28 cellular contexts compared by ENCODE assay signal in genomic region chr6:129785081-129785755, GRCh38.
DNase-seq lines count a peak whose midpoint lies in the region; ATAC-seq, FAIRE-seq and TF ChIP-seq lines count a peak whose summit lies in the region.
"Had no signal": no experiment of that assay in that cellular context is flagged by ENCODE, and none has a peak within 500 bp of the region (broad histone marks: within the 10 kb centered on the region; RNA-seq: fewer than 3 reads in every experiment).

No MANE protein-coding gene starts in this region.

- H3K4me3 Mint-ChIP-seq in naive thymus-derived CD4-positive, alpha-beta T cell: no peak overlapping the region
- H3K4me3 Mint-ChIP-seq: CD4-positive, alpha-beta memory T cell; neural progenitor cell; T-helper 1 cell treated with Interleukin-12 subunit alpha and Interleukin-12 subunit beta and Interleukin-4 antibody, amounts not matched to agents 30 μg/mL and 1 μg/mL, for 36 hours had no signal

- H3K9me3 ChIP-seq in IMR-90 (ENCODE audit: control insufficient read depth, insufficient read depth, low read length) (no peaks in the 10 kb centered on the region), K562 (replicated peaks; ENCODE audit: control insufficient read depth, insufficient read depth, low read depth, low read length) (no peaks in the 10 kb centered on the region)
- H3K9me3 ChIP-seq in naive thymus-derived CD4-positive, alpha-beta T cell (ENCODE audit: control insufficient read depth in 2 of 3, low read length in 3 of 3): no peaks in the 10 kb centered on the region
- H3K9me3 ChIP-seq: esophagus muscularis mucosa, heart right ventricle, psoas muscle, tibial artery had no signal

- BruUV-seq in IMR-90 (replicated peaks; lab: Mats Ljungman, UMichigan) (no TSS peak), K562 (replicated peaks; lab: Mats Ljungman, UMichigan) (no TSS peak)

- 0 out of 2 replicates have a peak, but pooled peaks cover 3% of the 10 kb centered on the region for H3K9me1 ChIP-seq in IMR-90 (ENCODE audit: insufficient read depth, low read length)
- no peaks in the 10 kb centered on the region for H3K9me1 ChIP-seq in K562 (ENCODE audit: control insufficient read depth, insufficient read depth, low read length)

- H3K4me1 Mint-ChIP-seq in naive thymus-derived CD4-positive, alpha-beta T cell: no peaks in the 10 kb centered on the region
- H3K4me1 Mint-ChIP-seq: CD4-positive, alpha-beta memory T cell; neural progenitor cell had no signal

- TF ChIP-seq POLR2A in IMR-90 (IDR thresholded peaks at IDR 0.05; ENCODE audit: low read depth, low read length): no peak
- TF ChIP-seq POLR2A in K562 (conservative IDR thresholded peaks at IDR 0.05): no peak

- no peak overlapping the region for H2BK15ac ChIP-seq in IMR-90 (ENCODE audit: low read depth, low read length)

- FAIRE-seq in K562 (lab: Jason Lieb, UNC): no peak
- FAIRE-seq: H54, small intestine had no signal

- H3K4me2 ChIP-seq in IMR-90 (ENCODE audit: low read depth, low read length): no peak overlapping the region
- no peak overlapping the region for H3K4me2 ChIP-seq in K562 (ENCODE audit: insufficient read depth, low read length)
- H3K4me2 ChIP-seq: neural progenitor cell, PC-9 had no signal

- H3K4me3 ChIP-seq in IMR-90 (ENCODE audit: insufficient read depth, low read depth, low read length) (no peak overlapping the region), K562 (no peak overlapping the region)
- H3K4me3 ChIP-seq in naive thymus-derived CD4-positive, alpha-beta T cell (ENCODE audit: low read length): no peak overlapping the region
- H3K4me3 ChIP-seq: esophagus muscularis mucosa, heart right ventricle, left ventricle myocardium inferior, neural progenitor cell, PC-9, psoas muscle, tibial artery had no signal

- TF ChIP-seq RAD21 in IMR-90 (IDR thresholded peaks at IDR 0.05; ENCODE audit: low read length): no peak
- TF ChIP-seq RAD21 in K562 (CRISPR knock-in tag; conservative IDR thresholded peaks at IDR 0.05 in 1 of 2, IDR thresholded peaks at IDR 0.05 in 1 of 2): no peak

- H3K27ac ChIP-seq in IMR-90 (ENCODE audit: insufficient read depth, low read length) (no peak overlapping the region), K562 (ENCODE audit: extremely low read depth, low read depth, low read length) (no peak overlapping the region)
- H3K27ac ChIP-seq in naive thymus-derived CD4-positive, alpha-beta T cell (ENCODE audit: low read depth, low read length): no peak overlapping the region
- H3K27ac ChIP-seq: esophagus muscularis mucosa, heart right ventricle, left ventricle myocardium inferior, neural progenitor cell, PC-9, psoas muscle, tibial artery, WERI-Rb-1 had no signal

- intact Hi-C loops in IMR-90 (cut with micrococcal nuclease) (no loop called here), K562 (cut with micrococcal nuclease) (no loop called here)
- intact Hi-C loops in naive thymus-derived CD4-positive, alpha-beta T cell (cut with micrococcal nuclease): no loop called here

- no peak overlapping the region for H2AK9ac ChIP-seq in IMR-90 (replicated peaks; ENCODE audit: low read depth, low read length, poor library complexity)

- WGBS in IMR-90 (ENCODE audit: extremely low coverage in 2 of 2, insufficient read length in 1 of 2), 2 experiments: 80% methylated on average over 1 of the region's 4 CpGs; no CpG with 5 or more reads in 1 of the 2 experiments
- WGBS in K562 (ENCODE audit: insufficient coverage, low coverage, missing lambda C conversion rate): 27% methylated on average over 4 of the region's 4 CpGs

- peak overlapping the region; percentile 6; the same call in 1 of the 2 replicates for H3K23ac ChIP-seq in IMR-90 (ENCODE audit: low read depth, low read length)

- peak overlapping the region; percentile 84; the same call in 1 of the 2 replicates for H4K91ac ChIP-seq in IMR-90 (ENCODE audit: insufficient read depth, low read depth, low read length)

- H2BK120ac ChIP-seq in IMR-90 (ENCODE audit: low read depth, low read length): peak overlapping the region; percentile 85; the same call in 1 of the 2 replicates

- TF ChIP-seq CTCF in IMR-90 (conservative IDR thresholded peaks at IDR 0.05; ENCODE audit: low read depth, low read length) (no peak), K562 (IDR thresholded peaks at IDR 0.05 in 2 of 3, conservative IDR thresholded peaks at IDR 0.05 in 1 of 3; ENCODE audit: insufficient read depth in 2 of 3, low read depth in 1 of 3, low read length in 3 of 3) (no peak)

- peaks cover 0 to 39% (median 6%) of the 10 kb centered on the region in 5 donors for H3K27me3 Mint-ChIP-seq in naive thymus-derived CD4-positive, alpha-beta T cell

- H3K36me3 ChIP-seq in IMR-90 (ENCODE audit: control insufficient read depth, insufficient read depth, low read length) (no peaks in the 10 kb centered on the region), K562 (ENCODE audit: control insufficient read depth, insufficient read depth, low read length) (no peaks in the 10 kb centered on the region)
- H3K36me3 ChIP-seq in naive thymus-derived CD4-positive, alpha-beta T cell (ENCODE audit: control insufficient read depth in 2 of 3, insufficient read depth in 3 of 3, low read length in 3 of 3): no peaks in the 10 kb centered on the region
- H3K36me3 ChIP-seq: esophagus muscularis mucosa, heart right ventricle, left ventricle myocardium inferior, neural progenitor cell, tibial artery, WERI-Rb-1 had no signal

- in situ Hi-C loops in IMR-90 (cut with MboI; ENCODE audit: low sequenced_read_pairs) (no loop called here), K562 (cut with MboI) (no loop called here)

- H4K5ac ChIP-seq in IMR-90 (ENCODE audit: low read depth, low read length): no peak overlapping the region

- no peaks in the 10 kb centered on the region for H3K79me1 ChIP-seq in IMR-90 (ENCODE audit: low read depth in 1 of 2, low read length in 2 of 2)

- DNase-seq in EH (ENCODE audit: low read depth) (peak; percentile 33), IMR-90 (peak; percentile 42), K562 (ENCODE audit: extremely low read depth in 1 of 4, low spot score in 3 of 4) (no peak), iris pigment epithelial cell (ENCODE audit: low read depth) (peak; percentile 45), ecto neural progenitor cell (ENCODE audit: low spot score) (no peak), SKM-1 (lab: John Stamatoyannopoulos, UW; ENCODE audit: unreplicated experiment) (no peak), NCI-H1694 (lab: John Stamatoyannopoulos, UW) (no peak)
- DNase-seq in naive thymus-derived CD4-positive, alpha-beta T cell: no peak
- DNase-seq: activated CD4-positive, alpha-beta T cell treated with anti-CD3 and anti-CD28 coated beads, Interleukin-2, amount 50 U/mL, for 4 hours; activated effector memory CD4-positive, alpha-beta T cell treated with anti-CD3 and anti-CD28 coated beads, Interleukin-2, amount 50 U/mL, for 16 hours; CD4-positive, alpha-beta memory T cell; central memory CD4-positive, alpha-beta T cell; heart right ventricle; left ventricle myocardium inferior; NCI-H2171 treated with DMSO at 0.1 percent for 48 hours; NCI-H748 treated with DMSO at 0.1 percent for 48 hours; PC-9; psoas muscle; SIG-M5; small intestine; stimulated activated CD4-positive, alpha-beta T cell treated with anti-CD3 and anti-CD28 coated beads, Interleukin-2, amount 100 ng/mL, for 48 hours; stimulated activated naive CD4-positive, alpha-beta T cell treated with Interleukin-2 at 50 U/mL for 16 hours; tibial artery; WERI-Rb-1 had no signal

- no peaks in the 10 kb centered on the region for H3K27me3 ChIP-seq in IMR-90 (ENCODE audit: control insufficient read depth, insufficient read depth, low read length)
- H3K27me3 ChIP-seq in K562 (ENCODE audit: control insufficient read depth in 2 of 2, insufficient read depth in 2 of 2, low read length in 2 of 2): no peaks in the 10 kb centered on the region
- no peaks in the 10 kb centered on the region for H3K27me3 ChIP-seq in naive thymus-derived CD4-positive, alpha-beta T cell (ENCODE audit: control insufficient read depth in 2 of 2, insufficient read depth in 2 of 2, low read length in 2 of 2)
- H3K27me3 ChIP-seq: esophagus muscularis mucosa, neural progenitor cell had no signal

- ATAC-seq in IMR-90 (ENCODE audit: low read depth): peak; percentile 46; the same call in 1 of the 2 replicates
- ATAC-seq in K562: no peak
- no peak for ATAC-seq in naive thymus-derived CD4-positive, alpha-beta T cell
- ATAC-seq: heart right ventricle, psoas muscle had no signal

- no peaks in the 10 kb centered on the region for H3K79me2 ChIP-seq in K562 (ENCODE audit: control insufficient read depth, insufficient read depth, low read length)

- H4K8ac ChIP-seq in IMR-90 (ENCODE audit: low read depth in 2 of 2, low read length in 2 of 2): peak overlapping the region; percentile 13 to 74; a peak in 3 of 4 replicates

- peak overlapping the region; percentile 80 for H2BK5ac ChIP-seq in IMR-90 (ENCODE audit: low read depth, low read length, poor library complexity, severe bottlenecking)

- H2AFZ ChIP-seq in IMR-90 (replicated peaks; ENCODE audit: low read length, poor library complexity) (no peak overlapping the region), K562 (ENCODE audit: low read depth, low read length) (peak overlapping the region; percentile 40; the same call in 1 of the 2 replicates)
- H2AFZ ChIP-seq: PC-9 had no signal

- H4K20me1 ChIP-seq in IMR-90 (ENCODE audit: insufficient read depth, low read length): no peaks in the 10 kb centered on the region
- H4K20me1 ChIP-seq in K562 (replicated peaks; ENCODE audit: control insufficient read depth, insufficient read depth, low read length): no peaks in the 10 kb centered on the region

- peak overlapping the region; percentile 75; the same call in 1 of the 2 replicates for H3K4ac ChIP-seq in IMR-90 (ENCODE audit: low read depth, low read length)

- H2BK20ac ChIP-seq in IMR-90 (ENCODE audit: low read depth, low read length): peak overlapping the region; percentile 87

- H3K36me3 Mint-ChIP-seq in naive thymus-derived CD4-positive, alpha-beta T cell: no peaks in the 10 kb centered on the region
- H3K36me3 Mint-ChIP-seq: CD4-positive, alpha-beta memory T cell; neural progenitor cell had no signal

- peaks cover 0 to 6% (median 0%) of the 10 kb centered on the region in 11 donors for H3K9me3 Mint-ChIP-seq in naive thymus-derived CD4-positive, alpha-beta T cell
- H3K9me3 Mint-ChIP-seq: T-helper 1 cell treated with Interleukin-12 subunit alpha and Interleukin-12 subunit beta and Interleukin-4 antibody, amounts not matched to agents 30 μg/mL and 1 μg/mL, for 36 hours had no signal

- CTCF ChIA-PET in IMR-90 (lab: Yijun Ruan, JAX) (interaction anchor here (0.5 to 2.6 kb wide), 3 partner anchors 10 to 59 kb away, joined by 3 to 19 read pairs (median 3); no protein-coding TSS in a partner anchor), K562 (lab: Yijun Ruan, JAX; ENCODE audit: low intra/inter-chr PET ratio) (no interaction called here)
- CTCF ChIA-PET in naive thymus-derived CD4-positive, alpha-beta T cell (lab: Charles Lee): interaction anchor here (0.6 to 1.6 kb wide), 2 partner anchors 10 to 84 kb away, joined by 3 to 4 read pairs; no protein-coding TSS in a partner anchor

- H3K9ac ChIP-seq in IMR-90 (ENCODE audit: low read depth, low read length) (no peak overlapping the region), K562 (ENCODE audit: insufficient read depth in 1 of 2, low read depth in 2 of 2, low read length in 2 of 2) (no peak overlapping the region)
- H3K9ac ChIP-seq: neural progenitor cell had no signal

- H3K27ac Mint-ChIP-seq in naive thymus-derived CD4-positive, alpha-beta T cell: no peak overlapping the region
- H3K27ac Mint-ChIP-seq: CD4-positive, alpha-beta memory T cell; neural progenitor cell; T-helper 1 cell treated with Interleukin-12 subunit alpha and Interleukin-12 subunit beta and Interleukin-4 antibody, amounts not matched to agents 30 μg/mL and 1 μg/mL, for 36 hours had no signal

- 0 out of 2 replicates have a peak overlapping the region, but pooled peaks have one; percentile 10 for H3K56ac ChIP-seq in IMR-90 (ENCODE audit: extremely low read depth, insufficient read depth, low read length)

- dilution Hi-C loops in IMR-90 (cut with HindIII; ENCODE audit: low sequenced_read_pairs, unreplicated experiment): no loop called here

- peak overlapping the region; percentile 82 for H3K14ac ChIP-seq in IMR-90 (replicated peaks; ENCODE audit: low read depth, low read length)

- H2AK5ac ChIP-seq in IMR-90 (ENCODE audit: low read depth, low read length): no peak overlapping the region

- H3K4me1 ChIP-seq in IMR-90 (ENCODE audit: control insufficient read depth, insufficient read depth, low read length): peaks cover 4% of the 10 kb centered on the region; the same call in 1 of the 2 replicates
- H3K4me1 ChIP-seq in K562 (replicated peaks in 1 of 2; ENCODE audit: control insufficient read depth in 2 of 2, insufficient read depth in 2 of 2, low read length in 2 of 2): no peaks in the 10 kb centered on the region
- H3K4me1 ChIP-seq in naive thymus-derived CD4-positive, alpha-beta T cell (ENCODE audit: control insufficient read depth in 2 of 2, insufficient read depth in 2 of 2, low read length in 2 of 2): no peaks in the 10 kb centered on the region
- H3K4me1 ChIP-seq: esophagus muscularis mucosa, heart right ventricle, left ventricle myocardium inferior, neural progenitor cell, psoas muscle, tibial artery had no signal

- TF ChIP-seq EP300 in K562 (IDR thresholded peaks at IDR 0.05; ENCODE audit: low read length): no peak

- POLR2A ChIA-PET in IMR-90 (lab: Charles Lee; ENCODE audit: unreplicated experiment): no interaction called here
- POLR2A ChIA-PET in K562 (lab: Yijun Ruan, JAX): interaction anchor here (0.6 kb wide), 1 partner anchor 730 kb away, joined by 3 read pairs; no protein-coding TSS in a partner anchor
- POLR2A ChIA-PET in naive thymus-derived CD4-positive, alpha-beta T cell (lab: Charles Lee): no interaction called here

- H3K18ac ChIP-seq in IMR-90 (ENCODE audit: low read depth, low read length): peak overlapping the region; percentile 53; the same call in 1 of the 2 replicates

Comparison
In these comparisons a context has a peak if more than half of its experiments do, and no peak if none do; other contexts are left out.
1. DNase-seq: peak in EH (single experiment), IMR-90 (single experiment) and iris pigment epithelial cell (single experiment); none in K562 (0 of 4), ecto neural progenitor cell (single experiment), naive thymus-derived CD4-positive, alpha-beta T cell (0 of 9), SKM-1 (single experiment) and NCI-H1694 (single experiment).